Comparison of ENCODE assay signal across 13 cellular contexts in the genomic region with DNA sequence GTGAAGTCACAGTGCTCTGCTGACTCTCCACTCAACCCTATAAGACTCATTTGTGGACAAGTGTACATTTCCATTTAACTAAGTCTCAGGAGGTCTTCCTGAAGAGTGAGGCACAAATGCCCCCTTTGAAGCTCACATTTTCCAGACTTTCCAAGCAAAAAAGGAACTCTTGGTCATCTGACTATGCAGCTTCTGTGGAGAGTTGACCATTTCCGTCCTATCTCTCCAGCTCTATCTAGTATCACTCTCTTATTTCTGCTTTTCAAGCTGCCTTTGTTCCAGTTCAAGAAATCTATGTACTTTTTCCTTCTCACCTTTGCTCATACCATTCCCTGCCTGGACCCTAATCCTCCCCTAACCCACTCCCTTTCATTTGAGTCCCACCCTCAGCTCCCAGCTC.
"Had no signal": no experiment of that assay in that cellular context is flagged by ENCODE, and none has a peak within 500 bp of the region (broad histone marks: within the 10 kb centered on the region; RNA-seq: fewer than 3 reads in every experiment).

No MANE protein-coding gene starts in this region.

- H3K27me3 ChIP-seq: dorsolateral prefrontal cortex, neutrophil, stomach had no signal

- H3K27me3 Mint-ChIP-seq: brain, progenitor cell of endocrine pancreas had no signal

- H3K27ac ChIP-seq: neutrophil had no signal

- H3K36me3 ChIP-seq: neutrophil, stomach had no signal

- H3K9me3 Mint-ChIP-seq: activated CD4-positive, alpha-beta T cell treated with anti-CD3 and anti-CD28 coated beads, Interleukin-2, amount 10 ng/mL, durations not matched to agents 24 days and 14 days; brain; naive thymus-derived CD8-positive, alpha-beta T cell had no signal

- DNase-seq: activated CD4-positive, alpha-beta T cell treated with anti-CD3 and anti-CD28 coated beads, Interleukin-2, amount 10 ng/mL, durations not matched to agents 24 days and 14 days; activated naive CD4-positive, alpha-beta T cell treated with anti-CD3 and anti-CD28 coated beads, Interleukin-2, amount 50 U/mL, for 16 hours; amniotic stem cell; dorsolateral prefrontal cortex; hippocampal formation; naive thymus-derived CD8-positive, alpha-beta T cell; stimulated activated CD4-positive, alpha-beta T cell treated with anti-CD3 and anti-CD28 coated beads, Interleukin-4, amount 100 ng/mL, for 4 hours; stomach; T-helper 9 cell had no signal

- H3K4me3 Mint-ChIP-seq: activated CD4-positive, alpha-beta T cell treated with anti-CD3 and anti-CD28 coated beads, Interleukin-2, amount 10 ng/mL, durations not matched to agents 24 days and 14 days; brain; naive thymus-derived CD8-positive, alpha-beta T cell had no signal

- H3K27ac Mint-ChIP-seq: activated CD4-positive, alpha-beta T cell treated with anti-CD3 and anti-CD28 coated beads, Interleukin-2, amount 10 ng/mL, durations not matched to agents 24 days and 14 days; brain; naive thymus-derived CD8-positive, alpha-beta T cell; progenitor cell of endocrine pancreas had no signal

- H3K9me3 ChIP-seq: neutrophil, stomach had no signal

- H3K4me3 ChIP-seq: dorsolateral prefrontal cortex, lung, stomach had no signal

- H3K4me1 Mint-ChIP-seq: activated CD4-positive, alpha-beta T cell treated with anti-CD3 and anti-CD28 coated beads, Interleukin-2, amount 10 ng/mL, durations not matched to agents 24 days and 14 days had no signal
